In the genomic region with DNA sequence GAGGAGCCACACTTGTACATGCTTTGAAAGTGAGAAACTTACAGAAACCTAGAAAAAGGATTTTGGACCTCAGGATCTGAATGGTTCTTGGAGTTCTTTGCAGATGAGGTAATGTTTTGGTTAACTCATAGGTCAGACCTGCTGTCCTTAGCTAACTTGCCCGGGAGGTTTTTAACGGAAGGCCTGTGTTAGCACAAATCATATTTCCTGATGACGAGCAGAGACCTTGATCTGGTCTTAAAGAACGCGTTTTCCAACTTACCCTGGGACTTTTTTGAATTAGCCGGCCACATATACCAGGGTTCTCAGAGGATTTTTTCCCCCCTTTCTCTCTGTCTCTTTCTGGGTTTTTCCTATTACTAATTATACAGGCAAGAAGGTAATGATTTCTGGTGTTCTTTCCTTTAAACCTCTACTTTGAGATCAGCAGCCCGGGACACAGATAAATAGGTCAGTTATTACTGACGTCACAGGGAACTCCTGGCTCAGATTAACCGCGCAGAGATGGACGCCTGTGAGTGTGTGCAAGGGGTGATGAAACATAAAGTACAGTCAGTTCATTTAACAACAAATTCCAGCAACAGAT, we compare ENCODE assay signal across 8 cellular contexts.
DNase-seq lines count a peak whose midpoint lies in the region; ATAC-seq and TF ChIP-seq lines count a peak whose summit lies in the region.

No MANE protein-coding gene starts in this region.

- H3K27me3 Mint-ChIP-seq in CD14-positive monocyte (ENCODE audit: low read depth in 3 of 3) (peaks cover 0 to 3% (median 0%) of the 10 kb centered on the region in 3 donors), endothelial cell (ENCODE audit: unreplicated experiment) (peaks cover 3% of the 10 kb centered on the region), neural progenitor cell (ENCODE audit: insufficient read depth, low read depth) (peaks cover 8% of the 10 kb centered on the region)

- H3K9me3 ChIP-seq in neural progenitor cell (ENCODE audit: low read depth) = no peaks in the 10 kb centered on the region

- no peaks in the 10 kb centered on the region for H3K79me2 ChIP-seq in neural progenitor cell (ENCODE audit: low read depth)

- no peak overlapping the region for H3K4me3 ChIP-seq in LNCaP clone FGC (ENCODE audit: low read depth, low read length)
- H3K4me3 ChIP-seq in neural progenitor cell = no peak overlapping the region

- no peak overlapping the region for H3K27ac ChIP-seq in neural progenitor cell

- peak overlapping the region; percentile 58 for H3K4me2 ChIP-seq in neural progenitor cell

- no peaks in the 10 kb centered on the region for H4K20me1 ChIP-seq in neural progenitor cell (ENCODE audit: low read depth)

- H3K27ac Mint-ChIP-seq in CD14-positive monocyte (peak overlapping the region in 4 of 7 donors; percentile 34 to 79 (median 45)), endothelial cell (ENCODE audit: unreplicated experiment) (peak overlapping the region; percentile 14), neural progenitor cell (no peak overlapping the region)

- peaks cover 8% of the 10 kb centered on the region for H3K4me1 Mint-ChIP-seq in CD14-positive monocyte
- peaks cover 20% of the 10 kb centered on the region for H3K4me1 Mint-ChIP-seq in endothelial cell (ENCODE audit: unreplicated experiment)
- peaks cover 33% of the 10 kb centered on the region for H3K4me1 Mint-ChIP-seq in neural progenitor cell

- intact Hi-C loops in CD14-positive monocyte (cut with micrococcal nuclease) = loop anchor here in 1 of 2 donors (10.0 kb wide), 1 partner anchor 888 kb away; no protein-coding TSS in a partner anchor

- no peak for ATAC-seq in HG02981 (IDR thresholded peaks at IDR 0.05; ENCODE audit: unreplicated experiment)

- H3F3A ChIP-seq in neural progenitor cell (ENCODE audit: low read depth) = peaks cover 9% of the 10 kb centered on the region

- H3K36me3 Mint-ChIP-seq in CD14-positive monocyte = no peaks in the 10 kb centered on the region
- no peaks in the 10 kb centered on the region for H3K36me3 Mint-ChIP-seq in endothelial cell (ENCODE audit: low read depth, unreplicated experiment)
- no peaks in the 10 kb centered on the region for H3K36me3 Mint-ChIP-seq in neural progenitor cell

- no peak overlapping the region for H3K9ac ChIP-seq in neural progenitor cell

- H3K27me3 ChIP-seq in neural progenitor cell = no peaks in the 10 kb centered on the region

- H3K4me3 Mint-ChIP-seq in CD14-positive monocyte = no peak overlapping the region
- H3K4me3 Mint-ChIP-seq in endothelial cell (ENCODE audit: unreplicated experiment) = no peak overlapping the region
- H3K4me3 Mint-ChIP-seq in neural progenitor cell = no peak overlapping the region

- no peak for DNase-seq in CD14-positive monocyte (ENCODE audit: low spot score)
- peak; percentile 17 for DNase-seq in LNCaP clone FGC (ENCODE audit: low read depth)
- no peak for DNase-seq in endothelial cell (ENCODE audit: low spot score)
- no peak for DNase-seq in neural progenitor cell (ENCODE audit: low spot score)
- no peak for DNase-seq in globus pallidus (ENCODE audit: low spot score)
- no peak for DNase-seq in middle frontal gyrus (ENCODE audit: extremely low spot score, low spot score)
- DNase-seq in mesenteric fat pad (ENCODE audit: low spot score) = no peak

- no peak overlapping the region for H2AFZ ChIP-seq in neural progenitor cell (replicated peaks)

- peaks cover 32% of the 10 kb centered on the region for H3K4me1 ChIP-seq in neural progenitor cell

- H3K36me3 ChIP-seq in neural progenitor cell = no peaks in the 10 kb centered on the region

- TF ChIP-seq CTCF in CD14-positive monocyte (IDR thresholded peaks at IDR 0.05) = no peak
- no peak for TF ChIP-seq CTCF in LNCaP clone FGC (IDR thresholded peaks at IDR 0.05; ENCODE audit: control insufficient read depth, extremely low read depth, insufficient read depth)
- no peak for TF ChIP-seq CTCF in endothelial cell (IDR thresholded peaks at IDR 0.05; ENCODE audit: unreplicated experiment)
- TF ChIP-seq CTCF in neural progenitor cell (IDR thresholded peaks at IDR 0.05) = no peak

- peaks cover 0 to 10% (median 0%) of the 10 kb centered on the region in 7 donors for H3K9me3 Mint-ChIP-seq in CD14-positive monocyte
- no peaks in the 10 kb centered on the region for H3K9me3 Mint-ChIP-seq in endothelial cell (ENCODE audit: unreplicated experiment)
- H3K9me3 Mint-ChIP-seq in neural progenitor cell = peaks cover 4% of the 10 kb centered on the region
